ENCODE assay signal across 8 cellular contexts in genomic region chr6:131914967-131915751, GRCh38. TPM values are rescaled to one million over a fixed set of nuclear protein-coding genes. Genes with fewer than 3 reads are reported as not detected.
A peak's percentile ranks its signal among the peaks of the same experiment; 100 is the strongest.
DNase-seq lines count a peak whose midpoint lies in the region; ATAC-seq, FAIRE-seq and TF ChIP-seq lines count a peak whose summit lies in the region.

No MANE protein-coding gene starts in this region.

- H3K27ac ChIP-seq in hepatocyte = no peak overlapping the region
- no peak overlapping the region for H3K27ac ChIP-seq in small intestine (ENCODE audit: low read depth in 1 of 2, low read length in 1 of 2)

- H3K79me2 ChIP-seq in hepatocyte = no peaks in the 10 kb centered on the region

- DNase-seq in GM10248 (ENCODE audit: extremely low spot score) = peak; percentile 51
- peak; percentile 88 for DNase-seq in LHCN-M2 (ENCODE audit: low read depth)
- DNase-seq in SKM-1 (lab: John Stamatoyannopoulos, UW; ENCODE audit: unreplicated experiment) = peak; percentile 40
- DNase-seq in astrocyte of the hippocampus (ENCODE audit: low read depth, low spot score) = peak; percentile 87
- DNase-seq in hepatocyte (ENCODE audit: low spot score) = peak; percentile 83
- DNase-seq in small intestine = peak; percentile 77

- CTCF ChIA-PET in GM10248 (lab: Yijun Ruan, JAX) = interaction anchor here (0.7 to 2.9 kb wide), 27 partner anchors 8 to 396 kb away, joined by 3 to 30 read pairs (median 4); partner anchors contain the start of gene MED23

- H3K9me2 ChIP-seq in hepatocyte (replicated peaks; ENCODE audit: insufficient read depth) = no peaks in the 10 kb centered on the region

- H3K9me3 ChIP-seq in hepatocyte (ENCODE audit: low read depth) (no peaks in the 10 kb centered on the region), small intestine (ENCODE audit: control insufficient read depth, low read depth) (no peaks in the 10 kb centered on the region)

- POLR2A ChIA-PET in GM10248 (lab: Yijun Ruan, JAX) = no interaction called here

- no peak overlapping the region for H3K4me3 ChIP-seq in hepatocyte
- no peak overlapping the region for H3K4me3 ChIP-seq in small intestine (ENCODE audit: low read depth in 1 of 2, low read length in 2 of 2)

- H2AFZ ChIP-seq in hepatocyte = no peak overlapping the region

- H3K27me3 ChIP-seq in hepatocyte = no peaks in the 10 kb centered on the region
- peaks cover 0 to 2% of the 10 kb centered on the region in 2 donors for H3K27me3 ChIP-seq in small intestine (ENCODE audit: control insufficient read depth in 2 of 2, insufficient read depth in 2 of 2, low read length in 2 of 2)

- ATAC-seq in GM21786 (IDR thresholded peaks at IDR 0.05; ENCODE audit: unreplicated experiment) (peak; percentile 87), HG03457 (IDR thresholded peaks at IDR 0.05; ENCODE audit: unreplicated experiment) (no peak)

- H3K4me1 ChIP-seq in hepatocyte (ENCODE audit: insufficient read depth) (no peaks in the 10 kb centered on the region), small intestine (ENCODE audit: control insufficient read depth in 2 of 2, insufficient read depth in 1 of 2, low read depth in 1 of 2, low read length in 1 of 2) (no peaks in the 10 kb centered on the region)

- H3K36me3 ChIP-seq in hepatocyte (replicated peaks; ENCODE audit: insufficient read depth, low read depth) = no peaks in the 10 kb centered on the region
- H3K36me3 ChIP-seq in small intestine (ENCODE audit: control insufficient read depth in 2 of 2, insufficient read depth in 2 of 2, low read length in 2 of 2) = no peaks in the 10 kb centered on the region

- H3K4me2 ChIP-seq in hepatocyte = no peak overlapping the region

- no peaks in the 10 kb centered on the region for H4K20me1 ChIP-seq in hepatocyte (ENCODE audit: insufficient read depth, poor library complexity, severe bottlenecking)

- 53% methylated on average over 10 of the region's 10 CpGs for WGBS in hepatocyte (ENCODE audit: low lambda C conversion rate, missing lambda C conversion rate)
- WGBS in small intestine, 3 donors = 17 to 31% (median 22%) methylated on average over 10 of the region's 10 CpGs

- TF ChIP-seq CTCF in GM10248 (IDR thresholded peaks at IDR 0.05; ENCODE audit: control extremely low read depth, extremely low read depth, low read depth, missing control alignments) (peak; percentile 82), hepatocyte (IDR thresholded peaks at IDR 0.05; ENCODE audit: poor library complexity) (peak; percentile 85)

- no peak for FAIRE-seq in small intestine (lab: Jason Lieb, UNC)

RNA-seq across cellular contexts. Expression of gene CCN2, which starts 36.0 kb away (rescaled TPM):
- total RNA-seq in LHCN-M2 (2014; rRNA removed) = 46.6 and 51.8 TPM in 2 replicates
- 261 TPM for polyA plus RNA-seq in LHCN-M2 (2012)
- 116 and 147 TPM in 2 replicates for total RNA-seq in hepatocyte
- 296 and 300 TPM in 2 replicates for polyA plus RNA-seq in hepatocyte
- 10 to 100 TPM in 1 of 3 donors, 1 to 10 TPM in 2; 1.3 to 83.6 (median 3.2) TPM for polyA plus RNA-seq in small intestine
